ENCODE assay signal across 22 cellular contexts in the genomic region with DNA sequence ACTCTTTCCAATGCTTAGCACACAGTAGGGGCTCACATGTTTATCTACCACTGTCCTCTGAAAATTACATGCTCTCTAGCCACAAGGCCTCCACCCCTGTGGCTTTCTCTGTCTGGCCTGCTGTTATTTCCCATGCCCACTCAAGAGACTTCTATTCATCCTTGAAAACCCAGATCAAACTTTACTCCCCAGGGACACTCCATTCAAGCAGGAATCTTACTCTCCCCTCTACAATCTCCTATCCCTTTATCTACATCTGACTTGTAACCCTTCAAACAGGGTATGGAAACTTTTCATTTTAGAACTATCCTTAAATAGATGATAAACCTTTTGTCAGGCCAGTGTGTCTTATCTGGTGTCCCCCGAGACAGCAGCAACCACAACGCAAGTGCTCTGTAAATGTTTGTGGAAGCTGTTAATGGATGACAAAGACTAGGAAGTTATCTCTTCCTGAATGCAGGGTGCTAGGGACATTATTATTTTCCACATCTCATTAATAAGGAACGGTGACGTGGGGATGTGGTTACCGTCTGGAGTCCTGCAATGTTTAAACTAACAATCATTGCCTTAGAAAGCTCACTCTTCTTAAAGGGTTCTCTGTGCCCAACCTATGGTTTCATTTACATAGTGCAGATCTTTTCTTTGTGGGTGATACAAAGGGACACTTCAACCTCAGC.
DNase-seq lines count a peak whose midpoint lies in the region; ATAC-seq and TF ChIP-seq lines count a peak whose summit lies in the region.
"Had no signal": no experiment of that assay in that cellular context is flagged by ENCODE, and none has a peak within 500 bp of the region (broad histone marks: within the 10 kb centered on the region; RNA-seq: fewer than 3 reads in every experiment).

No MANE protein-coding gene starts in this region.

- ATAC-seq in GM21423 (IDR thresholded peaks at IDR 0.05; ENCODE audit: unreplicated experiment), result peak; percentile 61
- no peak for ATAC-seq in HG02759 (IDR thresholded peaks at IDR 0.05; ENCODE audit: unreplicated experiment)
- ATAC-seq: SK-N-SH treated with all-trans-retinoic acid at 6 μM for 48 hours, T-cell had no signal

- no peak overlapping the region for H3K4me3 Mint-ChIP-seq in HFFc6
- H3K4me3 Mint-ChIP-seq: CD4-positive, alpha-beta memory T cell; IgD-negative memory B cell; T-cell had no signal

- peak overlapping the region; percentile 2 to 68 (median 47); a peak in 21 of 22 replicates for H3K4me2 ChIP-seq in BLaER1 treated with 17β-estradiol and CSF1 and Interleukin-3, amounts not matched to agents 10 nM and 100 nM
- H3K4me2 ChIP-seq in mesendoderm (ENCODE audit: low read length), result no peak overlapping the region

- H3K9ac ChIP-seq in BLaER1 treated with 17β-estradiol and CSF1 and Interleukin-3, amounts not matched to agents 10 nM and 100 nM, result no peak overlapping the region
- no peak overlapping the region for H3K9ac ChIP-seq in mesendoderm (ENCODE audit: low read length)
- H3K9ac ChIP-seq: GM23248 had no signal

- H3K36me3 ChIP-seq in BLaER1 treated with 17β-estradiol and CSF1 and Interleukin-3, amounts not matched to agents 10 nM and 100 nM, result no peaks in the 10 kb centered on the region
- no peaks in the 10 kb centered on the region for H3K36me3 ChIP-seq in mesendoderm (ENCODE audit: control insufficient read depth, insufficient read depth, low read length)
- H3K36me3 ChIP-seq: BE2C, HAP-1 had no signal

- no peak overlapping the region for H3K27ac Mint-ChIP-seq in HFFc6
- H3K27ac Mint-ChIP-seq: CD4-positive, alpha-beta memory T cell; IgD-negative memory B cell; T-cell had no signal

- H3K4ac ChIP-seq in mesendoderm (ENCODE audit: low read depth, low read length), result no peak overlapping the region

- peaks cover 6 to 35% (median 24%) of the 10 kb centered on the region in 10 experiments; a peak in 19 of 20 replicates for H3K4me1 ChIP-seq in BLaER1 treated with 17β-estradiol and CSF1 and Interleukin-3, amounts not matched to agents 10 nM and 100 nM
- peaks cover 3% of the 10 kb centered on the region for H3K4me1 ChIP-seq in mesendoderm (ENCODE audit: control insufficient read depth, low read depth, low read length)
- H3K4me1 ChIP-seq: BE2C, HAP-1 had no signal

- peaks cover 0 to 6% (median 2%) of the 10 kb centered on the region in 11 experiments; a peak in 2 of 22 replicates for H3K9me3 ChIP-seq in BLaER1 treated with 17β-estradiol and CSF1 and Interleukin-3, amounts not matched to agents 10 nM and 100 nM (replicated peaks in 1 of 11)
- H3K9me3 ChIP-seq: BE2C, HAP-1 had no signal

- H4K5ac ChIP-seq in mesendoderm (ENCODE audit: low read length), result no peak overlapping the region

- no peak overlapping the region for H4K8ac ChIP-seq in mesendoderm (ENCODE audit: low read depth, low read length)

- WGBS in mesendoderm (ENCODE audit: extremely low coverage, insufficient coverage, low lambda C conversion rate), result no CpG with 5 or more reads among the region's 5 CpGs

- H2BK120ac ChIP-seq in mesendoderm (ENCODE audit: low read depth, low read length), result no peak overlapping the region

- no peaks in the 10 kb centered on the region for H3K79me2 ChIP-seq in mesendoderm (ENCODE audit: control insufficient read depth, insufficient read depth, low read length)

- H3K56ac ChIP-seq in mesendoderm (ENCODE audit: low read length), result no peak overlapping the region

- no peak overlapping the region for H3K27ac ChIP-seq in BLaER1 treated with 17β-estradiol and CSF1 and Interleukin-3, amounts not matched to agents 10 nM and 100 nM
- H3K27ac ChIP-seq in mesendoderm (ENCODE audit: low read depth, low read length), result peak overlapping the region; percentile 33
- H3K27ac ChIP-seq: GM23248 had no signal

- H2BK15ac ChIP-seq in mesendoderm (replicated peaks; ENCODE audit: low read depth), result no peak overlapping the region

- no peak overlapping the region for H3K4me3 ChIP-seq in BLaER1 treated with 17β-estradiol and CSF1 and Interleukin-3, amounts not matched to agents 10 nM and 100 nM
- no peak overlapping the region for H3K4me3 ChIP-seq in mesendoderm (ENCODE audit: low read length)
- H3K4me3 ChIP-seq: GM23248, HAP-1 had no signal

- no peaks in the 10 kb centered on the region for H3K36me3 Mint-ChIP-seq in HFFc6 (ENCODE audit: low read depth)
- H3K36me3 Mint-ChIP-seq: CD4-positive, alpha-beta memory T cell; IgD-negative memory B cell; T-cell had no signal

- H3K79me1 ChIP-seq in mesendoderm (ENCODE audit: low read length), result no peaks in the 10 kb centered on the region

- no peak for TF ChIP-seq CTCF in HFFc6 (IDR thresholded peaks at IDR 0.05)

- H3K9me3 Mint-ChIP-seq in HFFc6, result no peaks in the 10 kb centered on the region
- H3K9me3 Mint-ChIP-seq: CD4-positive, alpha-beta memory T cell; T-cell had no signal

- no peak overlapping the region for H2BK5ac ChIP-seq in mesendoderm (ENCODE audit: low read length)

- in situ Hi-C loops in SK-MEL-5 (cut with HindIII; ENCODE audit: low pct_unique_long_range_greater_than_20kb, low sequenced_read_pairs), result no loop called here

- no peaks in the 10 kb centered on the region for H3K27me3 ChIP-seq in BLaER1 treated with 17β-estradiol and CSF1 and Interleukin-3, amounts not matched to agents 10 nM and 100 nM
- H3K27me3 ChIP-seq in mesendoderm (ENCODE audit: insufficient read depth, low read length, poor library complexity), result no peaks in the 10 kb centered on the region

- H3K27me3 Mint-ChIP-seq in HFFc6 (ENCODE audit: insufficient read depth), result peaks cover 14% of the 10 kb centered on the region
- H3K27me3 Mint-ChIP-seq: IgD-negative memory B cell had no signal

- DNase-seq in SK-MEL-5 (ENCODE audit: low read depth, low spot score), result peak; percentile 82
- DNase-seq in mesendoderm, result peak; percentile 84
- DNase-seq in HFFc6, result no peak
- no peak for DNase-seq in NCI-H510A (lab: John Stamatoyannopoulos, UW)
- DNase-seq in mesenteric fat pad (ENCODE audit: low spot score), result no peak
- DNase-seq: BE2C; CD4-positive, alpha-beta memory T cell; DMS53; EL; GM23248; Karpas-422; NCI-H1417 treated with DMSO at 0.1 percent for 48 hours; NCI-H2029; NCI-H510A treated with DMSO at 0.1 percent for 48 hours; SHP77; T-cell had no signal

- no peak overlapping the region for H3K23ac ChIP-seq in mesendoderm (ENCODE audit: low read length)

- peaks cover 19% of the 10 kb centered on the region for H3K4me1 Mint-ChIP-seq in HFFc6 (ENCODE audit: low read depth)
- H3K4me1 Mint-ChIP-seq: CD4-positive, alpha-beta memory T cell; T-cell had no signal

- H2AK5ac ChIP-seq in mesendoderm (ENCODE audit: low read length), result no peak overlapping the region

- no peaks in the 10 kb centered on the region for H4K20me1 ChIP-seq in BLaER1 treated with 17β-estradiol and CSF1 and Interleukin-3, amounts not matched to agents 10 nM and 100 nM

- H3K18ac ChIP-seq in mesendoderm (ENCODE audit: low read length), result no peak overlapping the region

Comparison
In these comparisons a context has a peak if more than half of its experiments do, and no peak if none do; other contexts are left out.
1. DNase-seq: peak in SK-MEL-5 (single experiment) and mesendoderm (single experiment); none in HFFc6 (single experiment), NCI-H510A (single experiment) and mesenteric fat pad (single experiment).